ENCODE assay signal across 1 cellular context in the genomic region with DNA sequence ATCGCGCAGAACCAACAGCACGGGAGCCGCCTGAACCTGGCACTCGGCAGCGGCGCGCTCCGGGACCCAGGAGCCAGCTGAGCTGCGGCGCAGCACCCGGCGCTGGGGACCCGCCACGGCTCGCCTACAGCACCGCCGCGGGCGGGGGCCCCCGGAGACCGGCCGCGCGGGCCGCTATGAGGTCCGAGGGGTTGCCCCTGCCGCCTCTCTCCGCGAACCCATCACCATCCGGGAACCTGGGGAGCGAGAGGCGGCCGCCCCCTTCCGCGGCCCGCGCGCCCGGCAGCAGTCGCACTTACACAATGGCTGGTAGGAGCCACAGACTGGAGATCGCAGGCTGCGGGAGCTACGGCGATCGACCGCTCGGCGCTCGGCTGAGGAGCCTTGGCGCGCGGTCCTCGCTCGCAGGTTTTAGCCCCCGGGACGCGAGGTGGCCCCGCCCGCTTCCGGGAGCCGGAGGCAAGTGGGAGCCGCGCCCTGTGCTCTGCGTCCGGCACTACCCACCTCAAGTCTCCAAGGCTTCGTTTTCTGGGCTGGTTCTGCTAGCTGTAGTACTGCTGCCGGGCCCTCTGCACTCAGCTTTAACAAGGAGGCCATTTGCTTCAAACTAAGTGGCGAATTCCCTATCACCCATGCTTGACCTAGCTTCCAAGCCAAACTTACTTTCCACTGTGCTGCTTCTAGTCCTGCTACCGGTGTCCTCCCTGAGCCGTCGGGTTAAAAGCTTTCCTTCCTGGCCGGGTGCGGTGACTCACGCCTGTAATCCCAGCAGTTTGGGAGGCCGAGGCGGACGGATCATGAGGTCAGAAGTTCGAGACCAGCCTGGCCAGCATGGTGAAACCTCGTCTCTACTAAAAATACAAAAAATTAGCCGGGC.
TF ChIP-seq lines count a peak whose summit lies in the region.

A gene (minus strand): TSS at position 386 of the 877 bp plus-strand sequence. CDS start 451 bp downstream, outside the sequence.

TF ChIP-seq in GM12878, 131 proteins besides CTCF, POLR2A, EP300 and RAD21 (continued from another document and continues in another):
- TF ChIP-seq, protein P1, sequence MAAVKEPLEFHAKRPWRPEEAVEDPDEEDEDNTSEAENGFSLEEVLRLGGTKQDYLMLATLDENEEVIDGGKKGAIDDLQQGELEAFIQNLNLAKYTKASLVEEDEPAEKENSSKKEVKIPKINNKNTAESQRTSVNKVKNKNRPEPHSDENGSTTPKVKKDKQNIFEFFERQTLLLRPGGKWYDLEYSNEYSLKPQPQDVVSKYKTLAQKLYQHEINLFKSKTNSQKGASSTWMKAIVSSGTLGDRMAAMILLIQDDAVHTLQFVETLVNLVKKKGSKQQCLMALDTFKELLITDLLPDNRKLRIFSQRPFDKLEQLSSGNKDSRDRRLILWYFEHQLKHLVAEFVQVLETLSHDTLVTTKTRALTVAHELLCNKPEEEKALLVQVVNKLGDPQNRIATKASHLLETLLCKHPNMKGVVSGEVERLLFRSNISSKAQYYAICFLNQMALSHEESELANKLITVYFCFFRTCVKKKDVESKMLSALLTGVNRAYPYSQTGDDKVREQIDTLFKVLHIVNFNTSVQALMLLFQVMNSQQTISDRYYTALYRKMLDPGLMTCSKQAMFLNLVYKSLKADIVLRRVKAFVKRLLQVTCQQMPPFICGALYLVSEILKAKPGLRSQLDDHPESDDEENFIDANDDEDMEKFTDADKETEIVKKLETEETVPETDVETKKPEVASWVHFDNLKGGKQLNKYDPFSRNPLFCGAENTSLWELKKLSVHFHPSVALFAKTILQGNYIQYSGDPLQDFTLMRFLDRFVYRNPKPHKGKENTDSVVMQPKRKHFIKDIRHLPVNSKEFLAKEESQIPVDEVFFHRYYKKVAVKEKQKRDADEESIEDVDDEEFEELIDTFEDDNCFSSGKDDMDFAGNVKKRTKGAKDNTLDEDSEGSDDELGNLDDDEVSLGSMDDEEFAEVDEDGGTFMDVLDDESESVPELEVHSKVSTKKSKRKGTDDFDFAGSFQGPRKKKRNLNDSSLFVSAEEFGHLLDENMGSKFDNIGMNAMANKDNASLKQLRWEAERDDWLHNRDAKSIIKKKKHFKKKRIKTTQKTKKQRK (IDR thresholded peaks at IDR 0.05; ENCODE audit: low read depth, low read length) = peak; percentile 42; the same call in 1 of the 2 replicates
- TF ChIP-seq CREB1 (IDR thresholded peaks at IDR 0.05; ENCODE audit: low read depth) (peak; percentile 74; the same call in 1 of the 2 replicates), STAT1 (conservative IDR thresholded peaks at IDR 0.05) (no peak), RCOR1 (conservative IDR thresholded peaks at IDR 0.05; ENCODE audit: low read depth, low read length) (no peak), NFYA (IDR thresholded peaks at IDR 0.05; ENCODE audit: borderline replicate concordance, low read depth, low read length) (no peak), HDGF (IDR thresholded peaks at IDR 0.05) (peak; percentile 88), NBN (IDR thresholded peaks at IDR 0.05) (peak; percentile 75), KAT2A (conservative IDR thresholded peaks at IDR 0.05; ENCODE audit: control insufficient read depth, low read depth, low read length) (no peak), KLF5 (IDR thresholded peaks at IDR 0.05; ENCODE audit: partially characterized antibody) (peak; percentile 85), IKZF2 (IDR thresholded peaks at IDR 0.05) (peak in 1 of 2 experiments; percentile 14; a peak in 2 of 4 replicates), CEBPB (IDR thresholded peaks at IDR 0.05; ENCODE audit: borderline replicate concordance in 1 of 2, low read depth in 2 of 2, low read length in 2 of 2) (no peak), NR2C2 (IDR thresholded peaks at IDR 0.05; ENCODE audit: borderline replicate concordance, control insufficient read depth, insufficient read length, low read depth) (peak; percentile 93), TBL1XR1 (IDR thresholded peaks at IDR 0.05; ENCODE audit: low read depth, low read length) (0 out of 2 replicates have a peak, but pooled peaks have one; percentile 14), ZNF207 (IDR thresholded peaks at IDR 0.05; ENCODE audit: borderline replicate concordance) (0 out of 2 replicates have a peak, but pooled peaks have one; percentile 59), BACH1 (IDR thresholded peaks at IDR 0.05; ENCODE audit: borderline replicate concordance) (peak; percentile 41; the same call in 1 of the 2 replicates), POLR2AphosphoS5 (IDR thresholded peaks at IDR 0.05; ENCODE audit: low read length) (peak; percentile 85), CBX3 (IDR thresholded peaks at IDR 0.05; ENCODE audit: borderline replicate concordance, low read depth) (no peak), ZNF24 (IDR thresholded peaks at IDR 0.05) (peak; percentile 45; the same call in 1 of the 2 replicates)
- TF ChIP-seq, protein P2, sequence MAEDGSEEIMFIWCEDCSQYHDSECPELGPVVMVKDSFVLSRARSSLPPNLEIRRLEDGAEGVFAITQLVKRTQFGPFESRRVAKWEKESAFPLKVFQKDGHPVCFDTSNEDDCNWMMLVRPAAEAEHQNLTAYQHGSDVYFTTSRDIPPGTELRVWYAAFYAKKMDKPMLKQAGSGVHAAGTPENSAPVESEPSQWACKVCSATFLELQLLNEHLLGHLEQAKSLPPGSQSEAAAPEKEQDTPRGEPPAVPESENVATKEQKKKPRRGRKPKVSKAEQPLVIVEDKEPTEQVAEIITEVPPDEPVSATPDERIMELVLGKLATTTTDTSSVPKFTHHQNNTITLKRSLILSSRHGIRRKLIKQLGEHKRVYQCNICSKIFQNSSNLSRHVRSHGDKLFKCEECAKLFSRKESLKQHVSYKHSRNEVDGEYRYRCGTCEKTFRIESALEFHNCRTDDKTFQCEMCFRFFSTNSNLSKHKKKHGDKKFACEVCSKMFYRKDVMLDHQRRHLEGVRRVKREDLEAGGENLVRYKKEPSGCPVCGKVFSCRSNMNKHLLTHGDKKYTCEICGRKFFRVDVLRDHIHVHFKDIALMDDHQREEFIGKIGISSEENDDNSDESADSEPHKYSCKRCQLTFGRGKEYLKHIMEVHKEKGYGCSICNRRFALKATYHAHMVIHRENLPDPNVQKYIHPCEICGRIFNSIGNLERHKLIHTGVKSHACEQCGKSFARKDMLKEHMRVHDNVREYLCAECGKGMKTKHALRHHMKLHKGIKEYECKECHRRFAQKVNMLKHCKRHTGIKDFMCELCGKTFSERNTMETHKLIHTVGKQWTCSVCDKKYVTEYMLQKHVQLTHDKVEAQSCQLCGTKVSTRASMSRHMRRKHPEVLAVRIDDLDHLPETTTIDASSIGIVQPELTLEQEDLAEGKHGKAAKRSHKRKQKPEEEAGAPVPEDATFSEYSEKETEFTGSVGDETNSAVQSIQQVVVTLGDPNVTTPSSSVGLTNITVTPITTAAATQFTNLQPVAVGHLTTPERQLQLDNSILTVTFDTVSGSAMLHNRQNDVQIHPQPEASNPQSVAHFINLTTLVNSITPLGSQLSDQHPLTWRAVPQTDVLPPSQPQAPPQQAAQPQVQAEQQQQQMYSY (CRISPR knock-in tag; IDR thresholded peaks at IDR 0.05) = no peak
- TF ChIP-seq, protein P3, sequence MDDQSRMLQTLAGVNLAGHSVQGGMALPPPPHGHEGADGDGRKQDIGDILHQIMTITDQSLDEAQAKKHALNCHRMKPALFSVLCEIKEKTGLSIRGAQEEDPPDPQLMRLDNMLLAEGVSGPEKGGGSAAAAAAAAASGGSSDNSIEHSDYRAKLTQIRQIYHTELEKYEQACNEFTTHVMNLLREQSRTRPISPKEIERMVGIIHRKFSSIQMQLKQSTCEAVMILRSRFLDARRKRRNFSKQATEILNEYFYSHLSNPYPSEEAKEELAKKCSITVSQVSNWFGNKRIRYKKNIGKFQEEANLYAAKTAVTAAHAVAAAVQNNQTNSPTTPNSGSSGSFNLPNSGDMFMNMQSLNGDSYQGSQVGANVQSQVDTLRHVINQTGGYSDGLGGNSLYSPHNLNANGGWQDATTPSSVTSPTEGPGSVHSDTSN (IDR thresholded peaks at IDR 0.05; ENCODE audit: insufficient replicate concordance, low read depth, low read length) = no peak
- TF ChIP-seq, protein P4, sequence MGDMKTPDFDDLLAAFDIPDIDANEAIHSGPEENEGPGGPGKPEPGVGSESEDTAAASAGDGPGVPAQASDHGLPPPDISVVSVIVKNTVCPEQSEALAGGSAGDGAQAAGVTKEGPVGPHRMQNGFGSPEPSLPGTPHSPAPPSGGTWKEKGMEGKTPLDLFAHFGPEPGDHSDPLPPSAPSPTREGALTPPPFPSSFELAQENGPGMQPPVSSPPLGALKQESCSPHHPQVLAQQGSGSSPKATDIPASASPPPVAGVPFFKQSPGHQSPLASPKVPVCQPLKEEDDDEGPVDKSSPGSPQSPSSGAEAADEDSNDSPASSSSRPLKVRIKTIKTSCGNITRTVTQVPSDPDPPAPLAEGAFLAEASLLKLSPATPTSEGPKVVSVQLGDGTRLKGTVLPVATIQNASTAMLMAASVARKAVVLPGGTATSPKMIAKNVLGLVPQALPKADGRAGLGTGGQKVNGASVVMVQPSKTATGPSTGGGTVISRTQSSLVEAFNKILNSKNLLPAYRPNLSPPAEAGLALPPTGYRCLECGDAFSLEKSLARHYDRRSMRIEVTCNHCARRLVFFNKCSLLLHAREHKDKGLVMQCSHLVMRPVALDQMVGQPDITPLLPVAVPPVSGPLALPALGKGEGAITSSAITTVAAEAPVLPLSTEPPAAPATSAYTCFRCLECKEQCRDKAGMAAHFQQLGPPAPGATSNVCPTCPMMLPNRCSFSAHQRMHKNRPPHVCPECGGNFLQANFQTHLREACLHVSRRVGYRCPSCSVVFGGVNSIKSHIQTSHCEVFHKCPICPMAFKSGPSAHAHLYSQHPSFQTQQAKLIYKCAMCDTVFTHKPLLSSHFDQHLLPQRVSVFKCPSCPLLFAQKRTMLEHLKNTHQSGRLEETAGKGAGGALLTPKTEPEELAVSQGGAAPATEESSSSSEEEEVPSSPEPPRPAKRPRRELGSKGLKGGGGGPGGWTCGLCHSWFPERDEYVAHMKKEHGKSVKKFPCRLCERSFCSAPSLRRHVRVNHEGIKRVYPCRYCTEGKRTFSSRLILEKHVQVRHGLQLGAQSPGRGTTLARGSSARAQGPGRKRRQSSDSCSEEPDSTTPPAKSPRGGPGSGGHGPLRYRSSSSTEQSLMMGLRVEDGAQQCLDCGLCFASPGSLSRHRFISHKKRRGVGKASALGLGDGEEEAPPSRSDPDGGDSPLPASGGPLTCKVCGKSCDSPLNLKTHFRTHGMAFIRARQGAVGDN (IDR thresholded peaks at IDR 0.05) = peak; percentile 84
- TF ChIP-seq, protein P5, sequence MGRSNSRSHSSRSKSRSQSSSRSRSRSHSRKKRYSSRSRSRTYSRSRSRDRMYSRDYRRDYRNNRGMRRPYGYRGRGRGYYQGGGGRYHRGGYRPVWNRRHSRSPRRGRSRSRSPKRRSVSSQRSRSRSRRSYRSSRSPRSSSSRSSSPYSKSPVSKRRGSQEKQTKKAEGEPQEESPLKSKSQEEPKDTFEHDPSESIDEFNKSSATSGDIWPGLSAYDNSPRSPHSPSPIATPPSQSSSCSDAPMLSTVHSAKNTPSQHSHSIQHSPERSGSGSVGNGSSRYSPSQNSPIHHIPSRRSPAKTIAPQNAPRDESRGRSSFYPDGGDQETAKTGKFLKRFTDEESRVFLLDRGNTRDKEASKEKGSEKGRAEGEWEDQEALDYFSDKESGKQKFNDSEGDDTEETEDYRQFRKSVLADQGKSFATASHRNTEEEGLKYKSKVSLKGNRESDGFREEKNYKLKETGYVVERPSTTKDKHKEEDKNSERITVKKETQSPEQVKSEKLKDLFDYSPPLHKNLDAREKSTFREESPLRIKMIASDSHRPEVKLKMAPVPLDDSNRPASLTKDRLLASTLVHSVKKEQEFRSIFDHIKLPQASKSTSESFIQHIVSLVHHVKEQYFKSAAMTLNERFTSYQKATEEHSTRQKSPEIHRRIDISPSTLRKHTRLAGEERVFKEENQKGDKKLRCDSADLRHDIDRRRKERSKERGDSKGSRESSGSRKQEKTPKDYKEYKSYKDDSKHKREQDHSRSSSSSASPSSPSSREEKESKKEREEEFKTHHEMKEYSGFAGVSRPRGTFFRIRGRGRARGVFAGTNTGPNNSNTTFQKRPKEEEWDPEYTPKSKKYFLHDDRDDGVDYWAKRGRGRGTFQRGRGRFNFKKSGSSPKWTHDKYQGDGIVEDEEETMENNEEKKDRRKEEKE (IDR thresholded peaks at IDR 0.05) = no peak
- TF ChIP-seq, protein P6, sequence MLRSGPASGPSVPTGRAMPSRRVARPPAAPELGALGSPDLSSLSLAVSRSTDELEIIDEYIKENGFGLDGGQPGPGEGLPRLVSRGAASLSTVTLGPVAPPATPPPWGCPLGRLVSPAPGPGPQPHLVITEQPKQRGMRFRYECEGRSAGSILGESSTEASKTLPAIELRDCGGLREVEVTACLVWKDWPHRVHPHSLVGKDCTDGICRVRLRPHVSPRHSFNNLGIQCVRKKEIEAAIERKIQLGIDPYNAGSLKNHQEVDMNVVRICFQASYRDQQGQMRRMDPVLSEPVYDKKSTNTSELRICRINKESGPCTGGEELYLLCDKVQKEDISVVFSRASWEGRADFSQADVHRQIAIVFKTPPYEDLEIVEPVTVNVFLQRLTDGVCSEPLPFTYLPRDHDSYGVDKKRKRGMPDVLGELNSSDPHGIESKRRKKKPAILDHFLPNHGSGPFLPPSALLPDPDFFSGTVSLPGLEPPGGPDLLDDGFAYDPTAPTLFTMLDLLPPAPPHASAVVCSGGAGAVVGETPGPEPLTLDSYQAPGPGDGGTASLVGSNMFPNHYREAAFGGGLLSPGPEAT (IDR thresholded peaks at IDR 0.05; ENCODE audit: low read depth) = peak; percentile 55; the same call in 1 of the 2 replicates
- TF ChIP-seq, protein P7, sequence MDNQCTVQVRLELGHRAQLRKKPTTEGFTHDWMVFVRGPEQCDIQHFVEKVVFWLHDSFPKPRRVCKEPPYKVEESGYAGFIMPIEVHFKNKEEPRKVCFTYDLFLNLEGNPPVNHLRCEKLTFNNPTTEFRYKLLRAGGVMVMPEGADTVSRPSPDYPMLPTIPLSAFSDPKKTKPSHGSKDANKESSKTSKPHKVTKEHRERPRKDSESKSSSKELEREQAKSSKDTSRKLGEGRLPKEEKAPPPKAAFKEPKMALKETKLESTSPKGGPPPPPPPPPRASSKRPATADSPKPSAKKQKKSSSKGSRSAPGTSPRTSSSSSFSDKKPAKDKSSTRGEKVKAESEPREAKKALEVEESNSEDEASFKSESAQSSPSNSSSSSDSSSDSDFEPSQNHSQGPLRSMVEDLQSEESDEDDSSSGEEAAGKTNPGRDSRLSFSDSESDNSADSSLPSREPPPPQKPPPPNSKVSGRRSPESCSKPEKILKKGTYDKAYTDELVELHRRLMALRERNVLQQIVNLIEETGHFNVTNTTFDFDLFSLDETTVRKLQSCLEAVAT (IDR thresholded peaks at IDR 0.05) = peak; percentile 100
- TF ChIP-seq, protein P8, sequence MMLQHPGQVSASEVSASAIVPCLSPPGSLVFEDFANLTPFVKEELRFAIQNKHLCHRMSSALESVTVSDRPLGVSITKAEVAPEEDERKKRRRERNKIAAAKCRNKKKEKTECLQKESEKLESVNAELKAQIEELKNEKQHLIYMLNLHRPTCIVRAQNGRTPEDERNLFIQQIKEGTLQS (IDR thresholded peaks at IDR 0.05; ENCODE audit: borderline replicate concordance, extremely low read depth, low read depth, low read length) = no peak
- TF ChIP-seq, protein P9, sequence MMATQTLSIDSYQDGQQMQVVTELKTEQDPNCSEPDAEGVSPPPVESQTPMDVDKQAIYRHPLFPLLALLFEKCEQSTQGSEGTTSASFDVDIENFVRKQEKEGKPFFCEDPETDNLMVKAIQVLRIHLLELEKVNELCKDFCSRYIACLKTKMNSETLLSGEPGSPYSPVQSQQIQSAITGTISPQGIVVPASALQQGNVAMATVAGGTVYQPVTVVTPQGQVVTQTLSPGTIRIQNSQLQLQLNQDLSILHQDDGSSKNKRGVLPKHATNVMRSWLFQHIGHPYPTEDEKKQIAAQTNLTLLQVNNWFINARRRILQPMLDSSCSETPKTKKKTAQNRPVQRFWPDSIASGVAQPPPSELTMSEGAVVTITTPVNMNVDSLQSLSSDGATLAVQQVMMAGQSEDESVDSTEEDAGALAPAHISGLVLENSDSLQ (IDR thresholded peaks at IDR 0.05) = no peak
